ENCODE assay signal across 14 cellular contexts in genomic region chr1:115051850-115052249, GRCh38. TPM values are rescaled to one million over a fixed set of nuclear protein-coding genes. Genes with fewer than 3 reads are reported as not detected.
DNase-seq lines count a peak whose midpoint lies in the region; TF ChIP-seq lines count a peak whose summit lies in the region.
"Had no signal": no experiment of that assay in that cellular context is flagged by ENCODE, and none has a peak within 500 bp of the region (broad histone marks: within the 10 kb centered on the region; RNA-seq: fewer than 3 reads in every experiment).

No MANE protein-coding gene starts in this region.

- TF ChIP-seq POLR2A in testis (IDR thresholded peaks at IDR 0.05) = no peak

- peak; percentile 43 for DNase-seq in activated CD4-positive, alpha-beta T cell treated with anti-CD3 and anti-CD28 coated beads, Interleukin-2, amount 10 ng/mL, durations not matched to agents 24 days and 14 days
- DNase-seq in activated CD4-positive, alpha-beta T cell treated with anti-CD3 and anti-CD28 coated beads, Interleukin-2, amount 50 U/mL, for 1 hour = no peak
- DNase-seq in NOMO-1 treated with DMSO at 0.1 percent for 48 hours (lab: John Stamatoyannopoulos, UW; ENCODE audit: unreplicated experiment) = peak; percentile 63
- peak; percentile 66 for DNase-seq in epithelial cell of prostate (ENCODE audit: low read depth, low spot score)
- DNase-seq in testis = no peak
- DNase-seq in OCI-M2 (lab: John Stamatoyannopoulos, UW; ENCODE audit: unreplicated experiment) = no peak
- no peak for DNase-seq in hippocampal formation (lab: John Stamatoyannopoulos, UW)
- DNase-seq: DMS79 had no signal

- H3K36me3 ChIP-seq in stomach smooth muscle (ENCODE audit: control insufficient read depth in 2 of 2, insufficient read depth in 2 of 2, low read length in 2 of 2) (peaks cover 22 to 24% of the 10 kb centered on the region in 2 donors), testis (ENCODE audit: low read depth, missing control alignments) (no peaks in the 10 kb centered on the region)
- H3K36me3 ChIP-seq: BLaER1 treated with 17β-estradiol and CSF1 and Interleukin-3, amounts not matched to agents 10 nM and 100 nM had no signal

- H3K27me3 Mint-ChIP-seq in activated CD4-positive, alpha-beta T cell treated with anti-CD3 and anti-CD28 coated beads, Interleukin-2, amount 10 ng/mL, durations not matched to agents 24 days and 14 days = peaks cover 8% of the 10 kb centered on the region

- H3K9me3 ChIP-seq in stomach smooth muscle (ENCODE audit: control insufficient read depth in 2 of 2, low read length in 2 of 2) (no peaks in the 10 kb centered on the region), testis (no peaks in the 10 kb centered on the region)

- peaks cover 7% of the 10 kb centered on the region for H3K4me1 Mint-ChIP-seq in activated CD4-positive, alpha-beta T cell treated with anti-CD3 and anti-CD28 coated beads, Interleukin-2, amount 10 ng/mL, durations not matched to agents 24 days and 14 days

- H3K36me3 Mint-ChIP-seq in activated CD4-positive, alpha-beta T cell treated with anti-CD3 and anti-CD28 coated beads, Interleukin-2, amount 10 ng/mL, durations not matched to agents 24 days and 14 days (ENCODE audit: low read depth) = no peaks in the 10 kb centered on the region

- H3K27me3 ChIP-seq in stomach smooth muscle (ENCODE audit: control insufficient read depth in 1 of 2, insufficient read depth in 2 of 2, low read length in 2 of 2) (no peaks in the 10 kb centered on the region), testis (no peaks in the 10 kb centered on the region)
- H3K27me3 ChIP-seq: BLaER1 treated with 17β-estradiol and CSF1 and Interleukin-3, amounts not matched to agents 10 nM and 100 nM had no signal

- TF ChIP-seq CTCF in testis (IDR thresholded peaks at IDR 0.05) = no peak

- H3K9me3 Mint-ChIP-seq in activated CD4-positive, alpha-beta T cell treated with anti-CD3 and anti-CD28 coated beads, Interleukin-2, amount 10 ng/mL, durations not matched to agents 24 days and 14 days = no peaks in the 10 kb centered on the region
- H3K9me3 Mint-ChIP-seq: CD8-positive, alpha-beta memory T cell had no signal

- no peak overlapping the region for H3K4me3 ChIP-seq in stomach smooth muscle (ENCODE audit: low read length in 2 of 2)
- H3K4me3 ChIP-seq in testis = no peak overlapping the region
- H3K4me3 ChIP-seq: BLaER1 treated with 17β-estradiol and CSF1 and Interleukin-3, amounts not matched to agents 10 nM and 100 nM; GM23248 had no signal

- H3K27ac Mint-ChIP-seq in activated CD4-positive, alpha-beta T cell treated with anti-CD3 and anti-CD28 coated beads, Interleukin-2, amount 10 ng/mL, durations not matched to agents 24 days and 14 days = no peak overlapping the region
- H3K27ac Mint-ChIP-seq: CD8-positive, alpha-beta memory T cell had no signal

- peaks cover 6% of the 10 kb centered on the region for H3K4me1 ChIP-seq in stomach smooth muscle (ENCODE audit: control insufficient read depth, insufficient read depth, low read length)
- H3K4me1 ChIP-seq in testis = peaks cover 2% of the 10 kb centered on the region

- 67 to 78% methylated on average over 5 of the region's 5 CpGs for WGBS in testis, 2 donors

- H3K27ac ChIP-seq in epithelial cell of prostate (peak overlapping the region; percentile 45), stomach smooth muscle (ENCODE audit: low read length) (peak overlapping the region; percentile 18), testis (no peak overlapping the region)
- H3K27ac ChIP-seq: BLaER1 treated with 17β-estradiol and CSF1 and Interleukin-3, amounts not matched to agents 10 nM and 100 nM; GM23248; KMS-11 had no signal

- intact Hi-C loops in activated CD4-positive, alpha-beta T cell treated with anti-CD3 and anti-CD28 coated beads, Interleukin-2, amount 10 ng/mL, durations not matched to agents 24 days and 14 days (cut with micrococcal nuclease) = loop anchor here (1.0 to 5.0 kb wide), 3 partner anchors 60 to 706 kb away; no protein-coding TSS in a partner anchor
- intact Hi-C loops in testis (cut with DNase I; ENCODE audit: low total_unique reads) = no loop called here

- no peak overlapping the region for H3K9ac ChIP-seq in stomach smooth muscle (ENCODE audit: low read length in 2 of 2)
- H3K9ac ChIP-seq: BLaER1 treated with 17β-estradiol and CSF1 and Interleukin-3, amounts not matched to agents 10 nM and 100 nM; GM23248; KMS-11 had no signal

- no peak overlapping the region for H3K4me3 Mint-ChIP-seq in activated CD4-positive, alpha-beta T cell treated with anti-CD3 and anti-CD28 coated beads, Interleukin-2, amount 10 ng/mL, durations not matched to agents 24 days and 14 days
- H3K4me3 Mint-ChIP-seq: CD8-positive, alpha-beta memory T cell had no signal

RNA-seq across cellular contexts. Expression of gene TSHB, which starts 22.2 kb away (rescaled TPM):
- total RNA-seq in activated CD4-positive, alpha-beta T cell treated with anti-CD3 and anti-CD28 coated beads, Interleukin-2, amount 10 ng/mL, durations not matched to agents 24 days and 14 days = not detected in 2 replicates
- total RNA-seq in testis = not detected
- polyA plus RNA-seq in testis (ENCODE audit: insufficient read depth, low read depth, low replicate concordance) = not detected
- total RNA-seq: CD8-positive, alpha-beta memory T cell; GM23248; M059J had no signal
- polyA plus RNA-seq: CD8-positive, alpha-beta memory T cell; GM23248 had no signal

RNA-seq across cellular contexts. Expression of gene TSPAN2, which starts 37.5 kb away (rescaled TPM):
- 0.21 and 0.31 TPM in 2 replicates for total RNA-seq in activated CD4-positive, alpha-beta T cell treated with anti-CD3 and anti-CD28 coated beads, Interleukin-2, amount 10 ng/mL, durations not matched to agents 24 days and 14 days
- 1 to 10 TPM; 1.0 to 1.2 TPM for total RNA-seq in testis
- 6.0 TPM for polyA plus RNA-seq in testis (ENCODE audit: insufficient read depth, low read depth, low replicate concordance)

Comparison
In these comparisons a context has a peak if more than half of its experiments do, and no peak if none do; other contexts are left out.
1. DNase-seq: peak in activated CD4-positive, alpha-beta T cell treated with anti-CD3 and anti-CD28 coated beads, Interleukin-2, amount 10 ng/mL, durations not matched to agents 24 days and 14 days (single experiment), NOMO-1 treated with DMSO at 0.1 percent for 48 hours (single experiment) and epithelial cell of prostate (single experiment); none in activated CD4-positive, alpha-beta T cell treated with anti-CD3 and anti-CD28 coated beads, Interleukin-2, amount 50 U/mL, for 1 hour (single experiment), testis (single experiment), OCI-M2 (single experiment) and hippocampal formation (0 of 2).
2. H3K27ac ChIP-seq: peak in epithelial cell of prostate (single experiment) and stomach smooth muscle (single experiment); none in testis (0 of 2).